Comparison of ENCODE assay signal across 17 cellular contexts in genomic region chr6:7101290-7101689, GRCh38.
"Had no signal": no experiment of that assay in that cellular context is flagged by ENCODE, and none has a peak within 500 bp of the region (broad histone marks: within the 10 kb centered on the region; RNA-seq: fewer than 3 reads in every experiment).

No MANE protein-coding gene starts in this region.

- H3K27me3 Mint-ChIP-seq: activated naive CD8-positive, alpha-beta T cell treated with anti-CD3 and anti-CD28 coated beads, Interleukin-2, amount 50 U/mL, for 24 hours had no signal

- H3K9me3 ChIP-seq: ascending aorta, esophagus squamous epithelium, prostate gland, tibial artery, uterus had no signal

- H3K4me1 ChIP-seq: ascending aorta, prostate gland, tibial artery, uterus had no signal

- H3K27ac Mint-ChIP-seq: activated CD4-positive, alpha-beta memory T cell treated with anti-CD3 and anti-CD28 coated beads, Interleukin-2, amount 10 ng/mL, durations not matched to agents 7 days and 5 days; activated naive CD8-positive, alpha-beta T cell treated with anti-CD3 and anti-CD28 coated beads, Interleukin-2, amount 50 U/mL, for 24 hours; activated T-cell treated with anti-CD3 and anti-CD28 coated beads, Interleukin-2, amount 50 U/mL, for 72 hours had no signal

- H3K36me3 ChIP-seq: ascending aorta, esophagus squamous epithelium, prostate gland, tibial artery, uterus had no signal

- H3K27ac ChIP-seq: ascending aorta, esophagus squamous epithelium, prostate gland, tibial artery, uterus had no signal

- ATAC-seq: activated naive CD8-positive, alpha-beta T cell treated with anti-CD3 and anti-CD28 coated beads, Interleukin-2, amount 50 U/mL, for 24 hours; activated T-cell treated with anti-CD3 and anti-CD28 coated beads, Interleukin-2, amount 50 U/mL, for 72 hours had no signal

- H3K9me3 Mint-ChIP-seq: activated CD4-positive, alpha-beta memory T cell treated with anti-CD3 and anti-CD28 coated beads, Interleukin-2, amount 10 ng/mL, durations not matched to agents 7 days and 5 days; activated naive CD8-positive, alpha-beta T cell treated with anti-CD3 and anti-CD28 coated beads, Interleukin-2, amount 50 U/mL, for 24 hours; activated T-cell treated with anti-CD3 and anti-CD28 coated beads, Interleukin-2, amount 50 U/mL, for 72 hours had no signal

- H3K4me3 Mint-ChIP-seq: activated CD4-positive, alpha-beta memory T cell treated with anti-CD3 and anti-CD28 coated beads, Interleukin-2, amount 10 ng/mL, durations not matched to agents 7 days and 5 days; activated naive CD8-positive, alpha-beta T cell treated with anti-CD3 and anti-CD28 coated beads, Interleukin-2, amount 50 U/mL, for 24 hours; activated T-cell treated with anti-CD3 and anti-CD28 coated beads, Interleukin-2, amount 50 U/mL, for 72 hours had no signal

- H3K27me3 ChIP-seq: ascending aorta, esophagus squamous epithelium, tibial artery, uterus had no signal

- FAIRE-seq: bronchial epithelial cell, islet of Langerhans had no signal

- DNase-seq: activated CD4-positive, alpha-beta memory T cell treated with anti-CD3 and anti-CD28 coated beads, Interleukin-2, amount 10 ng/mL, durations not matched to agents 7 days and 5 days; activated gamma-delta T cell treated with Interleukin-2 at 50 U/mL for 16 hours; activated naive CD8-positive, alpha-beta T cell treated with anti-CD3 and anti-CD28 coated beads, Interleukin-2, amount 50 U/mL, for 24 hours; activated T-cell treated with anti-CD3 and anti-CD28 coated beads, Interleukin-2, amount 50 U/mL, for 72 hours; esophagus squamous epithelium; foreskin fibroblast; glutamatergic neuron; nucleus accumbens; stimulated activated CD4-positive, alpha-beta T cell treated with anti-CD3 and anti-CD28 coated beads, Interleukin-15, amount 100 ng/mL, for 24 hours; stimulated activated CD4-positive, alpha-beta T cell treated with anti-CD3 and anti-CD28 coated beads, Interleukin-4, amount 100 ng/mL, for 24 hours; SW 1271; tibial artery; uterus had no signal

- H3K4me3 ChIP-seq: ascending aorta, esophagus squamous epithelium, prostate gland, tibial artery, uterus had no signal
